ENCODE assay signal across 11 cellular contexts in the genomic region with DNA sequence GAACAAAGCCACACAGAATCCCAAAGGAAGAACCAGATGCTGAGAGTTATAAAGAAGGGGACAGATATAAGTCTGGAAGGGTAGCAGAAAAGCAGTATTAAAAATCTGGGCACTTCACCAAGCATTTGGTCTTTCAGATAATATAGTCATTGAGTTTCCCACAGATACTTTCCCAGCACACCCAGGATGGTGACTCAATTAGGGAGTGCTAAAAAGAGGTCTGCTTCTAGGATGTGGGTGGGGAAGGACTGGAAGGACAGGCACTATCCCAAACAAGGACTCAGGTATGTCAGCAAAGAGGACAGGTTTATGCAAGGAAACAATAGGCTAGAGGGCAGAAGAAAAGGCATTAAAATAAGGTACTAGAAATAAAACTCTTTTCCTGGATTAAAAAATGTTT. TPM values are rescaled to one million over a fixed set of nuclear protein-coding genes. Genes with fewer than 3 reads are reported as not detected.
DNase-seq lines count a peak whose midpoint lies in the region; ATAC-seq and TF ChIP-seq lines count a peak whose summit lies in the region.
"Had no signal": no experiment of that assay in that cellular context is flagged by ENCODE, and none has a peak within 500 bp of the region (broad histone marks: within the 10 kb centered on the region; RNA-seq: fewer than 3 reads in every experiment).

No MANE protein-coding gene starts in this region.

- H3K4me1 Mint-ChIP-seq in endodermal cell, result peaks cover 27% of the 10 kb centered on the region

- H3K36me3 ChIP-seq in heart left ventricle (peaks cover 0 to 35% (median 5%) of the 10 kb centered on the region in 9 donors), endodermal cell (ENCODE audit: control insufficient read depth, insufficient read depth, low read length) (peaks cover 79% of the 10 kb centered on the region), muscle layer of duodenum (ENCODE audit: control insufficient read depth in 1 of 2, insufficient read depth in 2 of 2, low read length in 2 of 2) (peaks cover 8 to 9% of the 10 kb centered on the region in 2 donors), vagina (peaks cover 0 to 6% of the 10 kb centered on the region in 2 donors)

- intact Hi-C loops in heart left ventricle (cut with DNase I) (loop anchor here in 9 of 10 donors (2.0 to 10.0 kb wide), 11 partner anchors 31 to 217 kb away; a partner anchor contains a TSS), Right ventricle myocardium inferior (cut with DNase I) (loop anchor here (2.0 kb wide), 1 partner anchor 143 kb away; a partner anchor contains a TSS), vagina (cut with DNase I) (no loop called here)

- H3K36me3 Mint-ChIP-seq in endodermal cell (ENCODE audit: low read depth), result peaks cover 55% of the 10 kb centered on the region

- peak overlapping the region; percentile 99 for H3K27ac Mint-ChIP-seq in endodermal cell
- H3K27ac Mint-ChIP-seq: activated naive CD8-positive, alpha-beta T cell; CD8-positive, alpha-beta T cell had no signal

- no peak overlapping the region for H3K4me3 Mint-ChIP-seq in endodermal cell
- H3K4me3 Mint-ChIP-seq: activated naive CD8-positive, alpha-beta T cell; CD8-positive, alpha-beta T cell had no signal

- TF ChIP-seq CTCF in heart left ventricle (IDR thresholded peaks at IDR 0.05) (no peak), endodermal cell (conservative IDR thresholded peaks at IDR 0.05) (no peak), vagina (IDR thresholded peaks at IDR 0.05) (no peak)

- H3K9ac ChIP-seq in endodermal cell (ENCODE audit: extremely low read depth, low read length, poor library complexity, severe bottlenecking), result no peak overlapping the region

- H3K9me3 ChIP-seq in heart left ventricle (no peaks in the 10 kb centered on the region), endodermal cell (ENCODE audit: control insufficient read depth, low read length) (peaks cover 14% of the 10 kb centered on the region), muscle layer of duodenum (ENCODE audit: control insufficient read depth in 1 of 2, low read length in 2 of 2) (no peaks in the 10 kb centered on the region), vagina (no peaks in the 10 kb centered on the region)

- no peaks in the 10 kb centered on the region for H3K27me3 Mint-ChIP-seq in endodermal cell (ENCODE audit: insufficient read depth)
- H3K27me3 Mint-ChIP-seq: activated naive CD8-positive, alpha-beta T cell had no signal

- ATAC-seq in heart left ventricle (peak in 3 of 4 donors; percentile 27 to 49 (median 49)), Right ventricle myocardium inferior (no peak), GM21619 (IDR thresholded peaks at IDR 0.05; ENCODE audit: unreplicated experiment) (no peak)
- ATAC-seq: CD8-positive, alpha-beta T cell; K562 had no signal

- no peak overlapping the region for H3K4me3 ChIP-seq in heart left ventricle
- no peak overlapping the region for H3K4me3 ChIP-seq in endodermal cell (ENCODE audit: low read length)
- peak overlapping the region in 1 of 2 donors; percentile 46 for H3K4me3 ChIP-seq in muscle layer of duodenum (ENCODE audit: low read depth in 1 of 2, low read length in 2 of 2)
- no peak overlapping the region for H3K4me3 ChIP-seq in vagina
- H3K4me3 ChIP-seq: K562 had no signal

- H3K9me3 Mint-ChIP-seq in endodermal cell, result peaks cover 1% of the 10 kb centered on the region
- H3K9me3 Mint-ChIP-seq: CD8-positive, alpha-beta T cell had no signal

- H3K27ac ChIP-seq in heart left ventricle, result peak overlapping the region; percentile 48 to 94 (median 88)
- H3K27ac ChIP-seq in endodermal cell (ENCODE audit: low read depth, low read length), result peak overlapping the region; percentile 33
- peak overlapping the region; percentile 94 for H3K27ac ChIP-seq in muscle layer of duodenum (ENCODE audit: low read length)
- H3K27ac ChIP-seq in vagina, result peak overlapping the region; percentile 86

- TF ChIP-seq POLR2A in heart left ventricle (IDR thresholded peaks at IDR 0.05) (no peak), vagina (IDR thresholded peaks at IDR 0.05) (no peak)

- H3K4me1 ChIP-seq in heart left ventricle (peaks cover 3 to 52% (median 34%) of the 10 kb centered on the region in 12 donors), endodermal cell (ENCODE audit: control insufficient read depth, insufficient read depth, low read length) (no peaks in the 10 kb centered on the region), muscle layer of duodenum (ENCODE audit: control insufficient read depth in 1 of 2, insufficient read depth in 2 of 2, low read length in 2 of 2) (peaks cover 0 to 13% of the 10 kb centered on the region in 2 donors), vagina (peaks cover 32% of the 10 kb centered on the region)

- DNase-seq in heart left ventricle, result peak in 1 of 5 donors; percentile 38
- DNase-seq in Right ventricle myocardium inferior (ENCODE audit: missing footprints), result no peak
- no peak for DNase-seq in endodermal cell
- no peak for DNase-seq in vagina (ENCODE audit: extremely low spot score in 2 of 2)
- DNase-seq in SK-N-DZ (ENCODE audit: low spot score), result no peak
- no peak for DNase-seq in stimulated activated CD4-positive, alpha-beta T cell treated with anti-CD3 and anti-CD28 coated beads, Interleukin-4, amount 100 ng/mL, for 4 hours
- DNase-seq: CD8-positive, alpha-beta T cell had no signal

- H3K27me3 ChIP-seq in heart left ventricle (no peaks in the 10 kb centered on the region), endodermal cell (ENCODE audit: control insufficient read depth, insufficient read depth, low read length, poor library complexity, severe bottlenecking) (no peaks in the 10 kb centered on the region), muscle layer of duodenum (ENCODE audit: low read depth, low read length) (no peaks in the 10 kb centered on the region), vagina (no peaks in the 10 kb centered on the region)

RNA-seq across cellular contexts. Expression of a gene that starts 59.3 kb away (rescaled TPM):
- total RNA-seq in heart left ventricle, result 100 to 1,000 TPM in 1 of 9 donors, 10 to 100 TPM in 8; 38.8 to 137 (median 61.5) TPM
- 10 to 100 TPM; 29.9 to 79.6 TPM for polyA plus RNA-seq in heart left ventricle
- total RNA-seq in Right ventricle myocardium inferior, result 36.1 TPM
- 100 to 1,000 TPM; 104 to 106 TPM for total RNA-seq in endodermal cell
- 55.4 TPM for polyA plus RNA-seq in endodermal cell (2013, experiment 1 of 2)
- polyA plus RNA-seq in endodermal cell (2013, experiment 2 of 2), result 53.9 TPM
- 64.1 TPM for total RNA-seq in vagina
- polyA plus RNA-seq in SK-N-DZ (2014; cell fraction: cytosol; rRNA removed), result 27.8 and 31.2 TPM in 2 replicates
- polyA plus RNA-seq in SK-N-DZ (2014; cell fraction: nucleus; rRNA removed), result 42.2 and 46.4 TPM in 2 replicates

Comparison
In these comparisons a context has a peak if more than half of its experiments do, and no peak if none do; other contexts are left out.
1. ATAC-seq: peak in heart left ventricle (3 of 4); none in Right ventricle myocardium inferior (single experiment) and GM21619 (single experiment).
2. H3K27ac ChIP-seq: peak in every context shown above with its lines; median percentile 94 in muscle layer of duodenum; 88 in heart left ventricle; 86 in vagina; 33 in endodermal cell.